Comparison of ENCODE assay signal across 32 cellular contexts in the genomic region with DNA sequence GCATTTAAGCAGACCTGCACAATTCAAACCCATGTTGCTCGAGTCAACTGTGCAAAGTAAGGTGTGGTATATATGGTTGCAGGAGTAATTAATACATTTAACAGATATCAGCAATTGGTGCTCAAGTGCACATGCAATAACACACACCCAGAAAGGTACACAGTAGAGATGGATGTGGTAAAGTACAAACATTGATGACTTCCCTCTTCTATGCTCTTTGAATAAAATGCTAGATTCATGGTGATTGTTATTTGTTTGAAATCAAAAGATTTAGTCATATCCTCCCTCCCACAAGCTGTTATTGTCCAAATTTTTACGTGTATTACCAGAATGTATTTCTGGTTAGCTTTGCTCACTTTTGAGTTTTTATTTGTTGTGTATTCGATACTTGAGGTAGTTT.
"Had no signal": no experiment of that assay in that cellular context is flagged by ENCODE, and none has a peak within 500 bp of the region (broad histone marks: within the 10 kb centered on the region; RNA-seq: fewer than 3 reads in every experiment).

No MANE protein-coding gene starts in this region.

- H3K4me3 Mint-ChIP-seq: naive thymus-derived CD4-positive, alpha-beta T cell; natural killer cell; nephron; neural progenitor cell; stimulated activated memory B cell treated with anti-CD40 and anti-IgM and Interleukin-4, amounts not matched to agents 10 μg/mL and 1 μg/mL and 100 μg/mL, for 72 hours; stimulated activated naive CD8-positive, alpha-beta T cell treated with anti-CD3 and anti-CD28 coated beads, Interleukin-15, amount 100 ng/mL, for 72 hours; type B pancreatic cell had no signal

- H3K27ac Mint-ChIP-seq: naive thymus-derived CD4-positive, alpha-beta T cell; natural killer cell; nephron; neural progenitor cell; progenitor cell of endocrine pancreas; stimulated activated memory B cell treated with anti-CD40 and anti-IgM and Interleukin-4, amounts not matched to agents 10 μg/mL and 1 μg/mL and 100 μg/mL, for 72 hours; stimulated activated naive CD8-positive, alpha-beta T cell treated with anti-CD3 and anti-CD28 coated beads, Interleukin-15, amount 100 ng/mL, for 72 hours; type B pancreatic cell had no signal

- H3K27me3 Mint-ChIP-seq: type B pancreatic cell had no signal

- H3K4me1 Mint-ChIP-seq: naive thymus-derived CD4-positive, alpha-beta T cell; natural killer cell; neural progenitor cell; stimulated activated memory B cell treated with anti-CD40 and anti-IgM and Interleukin-4, amounts not matched to agents 10 μg/mL and 1 μg/mL and 100 μg/mL, for 72 hours; stimulated activated naive CD8-positive, alpha-beta T cell treated with anti-CD3 and anti-CD28 coated beads, Interleukin-15, amount 100 ng/mL, for 72 hours had no signal

- H3K36me3 Mint-ChIP-seq: naive thymus-derived CD4-positive, alpha-beta T cell; natural killer cell; neural progenitor cell; stimulated activated memory B cell treated with anti-CD40 and anti-IgM and Interleukin-4, amounts not matched to agents 10 μg/mL and 1 μg/mL and 100 μg/mL, for 72 hours; type B pancreatic cell had no signal

- H3K36me3 ChIP-seq: neural progenitor cell, ovary, right lobe of liver, sigmoid colon, spleen, suprapubic skin, tibial artery, transverse colon, upper lobe of right lung, uterus had no signal

- H3K9me3 ChIP-seq: ovary, psoas muscle, right lobe of liver, sigmoid colon, spleen, suprapubic skin, testis, tibial artery, transverse colon, upper lobe of right lung, uterus had no signal

- H2AFZ ChIP-seq: parathyroid adenoma had no signal

- H3K27ac ChIP-seq: neural progenitor cell, ovary, parathyroid adenoma, psoas muscle, right lobe of liver, spleen, suprapubic skin, testis, tibial artery, transverse colon, upper lobe of right lung, uterus had no signal

- H3K9ac ChIP-seq: neural progenitor cell, parathyroid adenoma had no signal

- H3K4me1 ChIP-seq: parathyroid adenoma, right lobe of liver, spleen, suprapubic skin, testis, upper lobe of right lung, uterus had no signal

- DNase-seq: naive thymus-derived CD4-positive, alpha-beta T cell; natural killer cell; occipital lobe; ovary; posterior cingulate gyrus; psoas muscle; right cardiac atrium; right lobe of liver; sigmoid colon; spleen; stimulated activated CD4-positive, alpha-beta T cell treated with anti-CD3 and anti-CD28 coated beads, Interleukin-12 subunit alpha, Interleukin-12 subunit beta, amount 100 ng/mL, for 4 hours; stimulated activated CD4-positive, alpha-beta T cell treated with anti-CD3 and anti-CD28 coated beads, Interleukin-1b, Interleukin-23, amount 100 ng/mL, for 48 hours; stimulated activated CD4-positive, alpha-beta T cell treated with anti-CD3 and anti-CD28 coated beads, Interleukin-4, amount 100 ng/mL, for 1 hour; stimulated activated CD4-positive, alpha-beta T cell treated with anti-CD3 and anti-CD28 coated beads, Interleukin-4, amount 100 ng/mL, for 4 hours; stimulated activated CD8-positive, alpha-beta memory T cell treated with anti-CD3 and anti-CD28 coated beads, Interleukin-4, amount 100 ng/mL, for 48 hours; stimulated activated naive CD4-positive, alpha-beta T cell; stimulated activated naive CD8-positive, alpha-beta T cell treated with anti-CD3 and anti-CD28 coated beads, Interleukin-15, amount 100 ng/mL, for 72 hours; stimulated activated naive CD8-positive, alpha-beta T cell treated with anti-CD3 and anti-CD28 coated beads, Interleukin-15, Interleukin-2, amounts not matched to agents 100 U/mL and 50 U/mL, for 24 hours; substantia nigra; testis; tibial artery; transverse colon; upper lobe of right lung; uterus had no signal

- H3K4me3 ChIP-seq: neural progenitor cell, ovary, psoas muscle, right lobe of liver, sigmoid colon, smooth muscle cell, spleen, suprapubic skin, testis, tibial artery, transverse colon, upper lobe of right lung, uterus had no signal

- H3K79me2 ChIP-seq: parathyroid adenoma had no signal

- H3K9me3 Mint-ChIP-seq: naive thymus-derived CD4-positive, alpha-beta T cell; natural killer cell; nephron; neural progenitor cell; stimulated activated memory B cell treated with anti-CD40 and anti-IgM and Interleukin-4, amounts not matched to agents 10 μg/mL and 1 μg/mL and 100 μg/mL, for 72 hours; stimulated activated naive CD8-positive, alpha-beta T cell treated with anti-CD3 and anti-CD28 coated beads, Interleukin-15, amount 100 ng/mL, for 72 hours; type B pancreatic cell had no signal

- H3K27me3 ChIP-seq: neural progenitor cell, ovary, right lobe of liver, sigmoid colon, suprapubic skin, testis, tibial artery, transverse colon, upper lobe of right lung, uterus had no signal

- ATAC-seq: naive thymus-derived CD4-positive, alpha-beta T cell; natural killer cell; right cardiac atrium; right lobe of liver; stimulated activated memory B cell treated with anti-CD40 and anti-IgM and Interleukin-4, amounts not matched to agents 10 μg/mL and 1 μg/mL and 100 μg/mL, for 72 hours; stimulated activated naive CD8-positive, alpha-beta T cell treated with anti-CD3 and anti-CD28 coated beads, Interleukin-15, amount 100 ng/mL, for 72 hours; stimulated activated naive CD8-positive, alpha-beta T cell treated with anti-CD3 and anti-CD28 coated beads, Interleukin-15, Interleukin-2, amounts not matched to agents 100 U/mL and 50 U/mL, for 24 hours; upper lobe of right lung had no signal
